Comparison of ENCODE assay signal across 19 cellular contexts in genomic region chr9:36293171-36293570, GRCh38. TPM values are rescaled to one million over a fixed set of nuclear protein-coding genes. Genes with fewer than 3 reads are reported as not detected.
DNase-seq lines count a peak whose midpoint lies in the region; ATAC-seq and TF ChIP-seq lines count a peak whose summit lies in the region.
"Had no signal": no experiment of that assay in that cellular context is flagged by ENCODE, and none has a peak within 500 bp of the region (broad histone marks: within the 10 kb centered on the region; RNA-seq: fewer than 3 reads in every experiment).

No MANE protein-coding gene starts in this region.

- H3K9ac ChIP-seq in endodermal cell (ENCODE audit: extremely low read depth, low read length, poor library complexity, severe bottlenecking) (no peak overlapping the region), neural progenitor cell (no peak overlapping the region)

- CTCF ChIA-PET in Caco-2 (lab: Charles Lee) = no interaction called here
- CTCF ChIA-PET in WTC11 (lab: Charles Lee) = no interaction called here

- WGBS in endodermal cell (ENCODE audit: insufficient coverage in 1 of 2, insufficient read length in 1 of 2), 2 experiments = 93 to 95% methylated on average over 7 of the region's 7 CpGs

- intact Hi-C loops in Caco-2 (cut with micrococcal nuclease; ENCODE audit: unreplicated experiment) = no loop called here

- H3F3A ChIP-seq in neural progenitor cell (ENCODE audit: low read depth) = peaks cover 3% of the 10 kb centered on the region

- TF ChIP-seq CTCF in Caco-2 (IDR thresholded peaks at IDR 0.05; ENCODE audit: insufficient read depth in 1 of 2, low read depth in 1 of 2, low read length in 1 of 2, severe bottlenecking in 1 of 2, unreplicated experiment in 1 of 2) = no peak
- TF ChIP-seq CTCF in WTC11 (IDR thresholded peaks at IDR 0.05) = no peak
- TF ChIP-seq CTCF in endodermal cell (conservative IDR thresholded peaks at IDR 0.05) = no peak
- TF ChIP-seq CTCF in neural progenitor cell (IDR thresholded peaks at IDR 0.05) = no peak

- H3K9me3 ChIP-seq in Caco-2 (no peaks in the 10 kb centered on the region), endodermal cell (ENCODE audit: control insufficient read depth, low read length) (no peaks in the 10 kb centered on the region), neural progenitor cell (ENCODE audit: low read depth) (no peaks in the 10 kb centered on the region)
- H3K9me3 ChIP-seq: A549 had no signal

- peak overlapping the region; percentile 46 for H3K27ac Mint-ChIP-seq in Caco-2 (ENCODE audit: unreplicated experiment)
- H3K27ac Mint-ChIP-seq in WTC11 = 0 out of 2 replicates have a peak overlapping the region, but pooled peaks have one; percentile 10
- peak overlapping the region; percentile 62 for H3K27ac Mint-ChIP-seq in endodermal cell
- peak overlapping the region; percentile 87 for H3K27ac Mint-ChIP-seq in neural progenitor cell
- H3K27ac Mint-ChIP-seq: CD4-positive, alpha-beta T cell had no signal

- no peak overlapping the region for H3K27ac ChIP-seq in endodermal cell (ENCODE audit: low read depth, low read length)
- H3K27ac ChIP-seq in neural progenitor cell = no peak overlapping the region
- H3K27ac ChIP-seq: 22Rv1, A549, C4-2B had no signal

- H3K4me1 ChIP-seq in Caco-2 = peaks cover 20% of the 10 kb centered on the region
- peaks cover 5% of the 10 kb centered on the region for H3K4me1 ChIP-seq in endodermal cell (ENCODE audit: control insufficient read depth, insufficient read depth, low read length)
- H3K4me1 ChIP-seq in neural progenitor cell = peaks cover 20% of the 10 kb centered on the region

- H2AFZ ChIP-seq in neural progenitor cell (replicated peaks) = no peak overlapping the region

- no TSS peak for BruUV-seq in Caco-2 (replicated peaks; lab: Mats Ljungman, UMichigan)

- H4K20me1 ChIP-seq in neural progenitor cell (ENCODE audit: low read depth) = no peaks in the 10 kb centered on the region

- DNase-seq in Caco-2 (no peak), WTC11 (ENCODE audit: low spot score) (no peak), endodermal cell (no peak), neural progenitor cell (ENCODE audit: low spot score) (no peak), NCI-H524 treated with DMSO at 0.1 percent for 48 hours (lab: John Stamatoyannopoulos, UW) (no peak), NCI-H2107 (lab: John Stamatoyannopoulos, UW) (no peak), anterior cingulate cortex (lab: John Stamatoyannopoulos, UW) (no peak)
- no peak for DNase-seq in activated CD8-positive, alpha-beta memory T cell treated with anti-CD3 and anti-CD28 coated beads for 24 hours
- DNase-seq: AML-193; Calu3; CD4-positive, alpha-beta T cell; DND-41; EL; HCEC 1CT; IMR-90 had no signal

- H3K79me2 ChIP-seq in neural progenitor cell (ENCODE audit: low read depth) = no peaks in the 10 kb centered on the region

- H3K4me3 ChIP-seq in Caco-2 (ENCODE audit: low read depth, low read length) (no peak overlapping the region), endodermal cell (ENCODE audit: low read length) (no peak overlapping the region), neural progenitor cell (no peak overlapping the region)
- H3K4me3 ChIP-seq: A549, GM12878 had no signal

- H3K4me1 Mint-ChIP-seq in Caco-2 (ENCODE audit: low read depth, unreplicated experiment) (peaks cover 35% of the 10 kb centered on the region), WTC11 (peaks cover 10% of the 10 kb centered on the region), endodermal cell (peaks cover 20% of the 10 kb centered on the region), neural progenitor cell (peaks cover 10% of the 10 kb centered on the region)

- H3K36me3 Mint-ChIP-seq in Caco-2 (ENCODE audit: insufficient read depth, unreplicated experiment) = no peaks in the 10 kb centered on the region
- no peaks in the 10 kb centered on the region for H3K36me3 Mint-ChIP-seq in WTC11
- peaks cover 2% of the 10 kb centered on the region for H3K36me3 Mint-ChIP-seq in endodermal cell (ENCODE audit: low read depth)
- no peaks in the 10 kb centered on the region for H3K36me3 Mint-ChIP-seq in neural progenitor cell

- POLR2A ChIA-PET in Caco-2 (lab: Charles Lee) = no interaction called here
- POLR2A ChIA-PET in WTC11 (lab: Charles Lee) = no interaction called here

- H3K36me3 ChIP-seq in Caco-2 (ENCODE audit: control insufficient read depth, insufficient read depth, low read length) (no peaks in the 10 kb centered on the region), endodermal cell (ENCODE audit: control insufficient read depth, insufficient read depth, low read length) (no peaks in the 10 kb centered on the region), neural progenitor cell (no peaks in the 10 kb centered on the region)

- H3K27me3 ChIP-seq in Caco-2 (replicated peaks; ENCODE audit: control insufficient read depth, insufficient read depth, low read length) (no peaks in the 10 kb centered on the region), endodermal cell (ENCODE audit: control insufficient read depth, insufficient read depth, low read length, poor library complexity, severe bottlenecking) (no peaks in the 10 kb centered on the region), neural progenitor cell (no peaks in the 10 kb centered on the region)

- ATAC-seq in WTC11 = no peak
- ATAC-seq: GM12878 had no signal

- H3K4me2 ChIP-seq in neural progenitor cell = no peak overlapping the region
- H3K4me2 ChIP-seq: A549 had no signal

- no peak overlapping the region for H3K4me3 Mint-ChIP-seq in Caco-2 (ENCODE audit: unreplicated experiment)
- H3K4me3 Mint-ChIP-seq in WTC11 = no peak overlapping the region
- H3K4me3 Mint-ChIP-seq in endodermal cell = no peak overlapping the region
- H3K4me3 Mint-ChIP-seq in neural progenitor cell = no peak overlapping the region
- H3K4me3 Mint-ChIP-seq: CD4-positive, alpha-beta T cell had no signal

- no peaks in the 10 kb centered on the region for H3K9me3 Mint-ChIP-seq in Caco-2 (ENCODE audit: unreplicated experiment)
- H3K9me3 Mint-ChIP-seq in WTC11 = no peaks in the 10 kb centered on the region
- H3K9me3 Mint-ChIP-seq in endodermal cell = no peaks in the 10 kb centered on the region
- no peaks in the 10 kb centered on the region for H3K9me3 Mint-ChIP-seq in neural progenitor cell
- H3K9me3 Mint-ChIP-seq: CD4-positive, alpha-beta T cell had no signal

- H3K27me3 Mint-ChIP-seq in Caco-2 (ENCODE audit: insufficient read depth, unreplicated experiment) = no peaks in the 10 kb centered on the region
- H3K27me3 Mint-ChIP-seq in WTC11 (ENCODE audit: low read depth) = no peaks in the 10 kb centered on the region
- H3K27me3 Mint-ChIP-seq in endodermal cell (ENCODE audit: insufficient read depth) = no peaks in the 10 kb centered on the region
- H3K27me3 Mint-ChIP-seq in neural progenitor cell (ENCODE audit: insufficient read depth, low read depth) = peaks cover 5% of the 10 kb centered on the region
- H3K27me3 Mint-ChIP-seq: CD4-positive, alpha-beta T cell had no signal

TF ChIP-seq in WTC11, 78 proteins besides CTCF, POLR2A, EP300 and RAD21:
- TF ChIP-seq HMGA2 (CRISPR knock-in tag; IDR thresholded peaks at IDR 0.05) (no peak), EMX1 (CRISPR knock-in tag; IDR thresholded peaks at IDR 0.05) (no peak), IRF2 (CRISPR knock-in tag; IDR thresholded peaks at IDR 0.05; ENCODE audit: borderline replicate concordance, low read depth) (no peak)

RNA-seq across cellular contexts. Expression of gene GNE, which starts 34.9 kb away (rescaled TPM):
- total RNA-seq in Caco-2 (2022) = 15.2 and 18.7 TPM in 2 replicates
- total RNA-seq in WTC11 (2021) = 4.6 to 9.0 TPM (median 8.9 TPM) in 3 replicates
- 1 to 10 TPM; 5.6 to 7.0 TPM for total RNA-seq in endodermal cell
- 15.8 TPM for polyA plus RNA-seq in endodermal cell (2013, experiment 1 of 2)
- 16.1 TPM for polyA plus RNA-seq in endodermal cell (2013, experiment 2 of 2)
- 25.2 and 26.8 TPM in 2 replicates for total RNA-seq in neural progenitor cell (ENCODE audit: low replicate concordance)

Comparison
In these comparisons a context has a peak if more than half of its experiments do, and no peak if none do; other contexts are left out.
1. H3K27ac Mint-ChIP-seq: peak in every context shown above with its lines; median percentile 87 in neural progenitor cell; 62 in endodermal cell; 46 in Caco-2; 10 in WTC11.